ENCODE assay signal across 15 cellular contexts in the genomic region with DNA sequence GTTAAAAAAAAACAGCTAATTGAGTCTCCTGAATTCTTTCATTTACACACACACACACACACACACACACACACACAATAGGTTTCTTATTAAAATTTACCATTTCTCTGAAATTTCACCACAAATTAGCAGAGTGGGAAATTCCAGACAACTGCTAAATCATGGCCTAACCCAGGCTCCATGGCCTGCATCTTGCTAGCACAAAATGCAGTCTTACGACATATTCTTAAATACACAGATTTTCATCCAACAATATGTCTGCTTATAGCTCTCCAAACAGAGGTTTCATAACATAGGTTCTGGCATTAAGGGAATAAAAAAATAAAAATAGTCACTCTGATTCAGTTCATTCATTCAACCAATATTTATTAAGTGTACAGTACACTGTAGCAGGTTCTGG.
"Had no signal": no experiment of that assay in that cellular context is flagged by ENCODE, and none has a peak within 500 bp of the region (broad histone marks: within the 10 kb centered on the region; RNA-seq: fewer than 3 reads in every experiment).

No MANE protein-coding gene starts in this region.

- H3K36me3 ChIP-seq: heart right ventricle, neutrophil, suprapubic skin had no signal

- H3K4me3 ChIP-seq: gastroesophageal sphincter, heart right ventricle, suprapubic skin had no signal

- H3K9me3 ChIP-seq: gastroesophageal sphincter, heart right ventricle, neutrophil, suprapubic skin had no signal

- H3K36me3 Mint-ChIP-seq: immature natural killer cell had no signal

- ATAC-seq: activated CD4-positive, alpha-beta T cell treated with anti-CD3 and anti-CD28 coated beads for 36 hours; effector memory CD8-positive, alpha-beta T cell; gastroesophageal sphincter; heart right ventricle; naive thymus-derived CD4-positive, alpha-beta T cell had no signal

- H2AFZ ChIP-seq: parathyroid adenoma had no signal

- H3K79me2 ChIP-seq: parathyroid adenoma had no signal

- DNase-seq: activated CD4-positive, alpha-beta T cell treated with anti-CD3 and anti-CD28 coated beads for 36 hours; activated CD4-positive, alpha-beta T cell treated with anti-CD3 and anti-CD28 coated beads, Interleukin-2, amount 50 U/mL, for 48 hours; amygdala; effector memory CD8-positive, alpha-beta T cell; heart right ventricle; immature natural killer cell; naive thymus-derived CD4-positive, alpha-beta T cell; trophoblast cell had no signal

- H3K27ac Mint-ChIP-seq: activated CD4-positive, alpha-beta T cell treated with anti-CD3 and anti-CD28 coated beads for 36 hours; activated naive CD8-positive, alpha-beta T cell; naive thymus-derived CD4-positive, alpha-beta T cell; T-helper 2 cell treated with Interferon-gamma antibody and Interleukin-4, amounts not matched to agents 5 μg/mL and 100 μg/mL, for 36 hours had no signal

- H3K9me3 Mint-ChIP-seq: effector memory CD8-positive, alpha-beta T cell; immature natural killer cell; stimulated activated naive CD8-positive, alpha-beta T cell treated with anti-CD3 and anti-CD28 coated beads, Interleukin-15, amount 100 ng/mL, for 72 hours; T-helper 2 cell treated with Interferon-gamma antibody and Interleukin-4, amounts not matched to agents 5 μg/mL and 100 μg/mL, for 36 hours had no signal

- H3K4me1 ChIP-seq: gastroesophageal sphincter, parathyroid adenoma, suprapubic skin had no signal

- H3K27ac ChIP-seq: gastroesophageal sphincter, heart right ventricle, neutrophil, parathyroid adenoma, suprapubic skin had no signal

- H3K27me3 ChIP-seq: gastroesophageal sphincter, heart right ventricle, neutrophil, suprapubic skin had no signal

- H3K4me1 Mint-ChIP-seq: activated CD4-positive, alpha-beta T cell treated with anti-CD3 and anti-CD28 coated beads for 36 hours had no signal

- H3K4me3 Mint-ChIP-seq: activated CD4-positive, alpha-beta T cell treated with anti-CD3 and anti-CD28 coated beads for 36 hours; activated naive CD8-positive, alpha-beta T cell; effector memory CD8-positive, alpha-beta T cell; naive thymus-derived CD4-positive, alpha-beta T cell; stimulated activated naive CD8-positive, alpha-beta T cell treated with anti-CD3 and anti-CD28 coated beads, Interleukin-15, amount 100 ng/mL, for 72 hours; T-helper 2 cell treated with Interferon-gamma antibody and Interleukin-4, amounts not matched to agents 5 μg/mL and 100 μg/mL, for 36 hours had no signal

- H3K27me3 Mint-ChIP-seq: activated CD4-positive, alpha-beta T cell treated with anti-CD3 and anti-CD28 coated beads for 36 hours; activated naive CD8-positive, alpha-beta T cell; effector memory CD8-positive, alpha-beta T cell; naive thymus-derived CD4-positive, alpha-beta T cell; stimulated activated naive CD8-positive, alpha-beta T cell treated with anti-CD3 and anti-CD28 coated beads, Interleukin-15, amount 100 ng/mL, for 72 hours had no signal

- H3K9ac ChIP-seq: parathyroid adenoma had no signal
